6 cellular contexts compared by ENCODE assay signal in genomic region chr7:102493220-102493935, GRCh38. TPM values are rescaled to one million over a fixed set of nuclear protein-coding genes. Genes with fewer than 3 reads are reported as not detected.
DNase-seq lines count a peak whose midpoint lies in the region; ATAC-seq and TF ChIP-seq lines count a peak whose summit lies in the region.
"Not testable (repeated sequence)": the region's sequence is repeated elsewhere in the genome, so short reads cannot be mapped to it uniquely, and the experiment has no call there.

No MANE protein-coding gene starts in this region.

- CTCF ChIA-PET in activated CD8-positive, alpha-beta T cell treated with anti-CD3 and anti-CD28 coated beads for 36 hours (lab: Charles Lee): not testable (repeated sequence)

- TF ChIP-seq CTCF in activated CD8-positive, alpha-beta T cell treated with anti-CD3 and anti-CD28 coated beads for 36 hours (IDR thresholded peaks at IDR 0.05): not testable (repeated sequence)

- not testable (repeated sequence) for H3K4me3 Mint-ChIP-seq in activated CD8-positive, alpha-beta T cell treated with anti-CD3 and anti-CD28 coated beads for 36 hours; stimulated activated effector memory CD8-positive, alpha-beta T cell treated with anti-CD3 and anti-CD28 coated beads, Interleukin-12 subunit alpha, Interleukin-12 subunit beta, amount 100 ng/mL, for 72 hours

- intact Hi-C loops in activated CD8-positive, alpha-beta T cell treated with anti-CD3 and anti-CD28 coated beads for 36 hours (cut with micrococcal nuclease); left cardiac atrium (cut with DNase I): not testable (repeated sequence)

- H3K36me3 Mint-ChIP-seq in activated CD8-positive, alpha-beta T cell treated with anti-CD3 and anti-CD28 coated beads for 36 hours (ENCODE audit: low read depth); stimulated activated effector memory CD8-positive, alpha-beta T cell treated with anti-CD3 and anti-CD28 coated beads, Interleukin-12 subunit alpha, Interleukin-12 subunit beta, amount 100 ng/mL, for 72 hours: not testable (repeated sequence)

- not testable (repeated sequence) for H3K27ac Mint-ChIP-seq in activated CD8-positive, alpha-beta T cell treated with anti-CD3 and anti-CD28 coated beads for 36 hours; stimulated activated effector memory CD8-positive, alpha-beta T cell treated with anti-CD3 and anti-CD28 coated beads, Interleukin-12 subunit alpha, Interleukin-12 subunit beta, amount 100 ng/mL, for 72 hours

- H3K9me3 Mint-ChIP-seq in activated CD8-positive, alpha-beta T cell treated with anti-CD3 and anti-CD28 coated beads for 36 hours; stimulated activated effector memory CD8-positive, alpha-beta T cell treated with anti-CD3 and anti-CD28 coated beads, Interleukin-12 subunit alpha, Interleukin-12 subunit beta, amount 100 ng/mL, for 72 hours: not testable (repeated sequence)

- ATAC-seq in GM18868 (IDR thresholded peaks at IDR 0.05; ENCODE audit: unreplicated experiment) (peak; percentile 53), GM21825 (IDR thresholded peaks at IDR 0.05; ENCODE audit: unreplicated experiment) (peak; percentile 30), HG03159 (IDR thresholded peaks at IDR 0.05; ENCODE audit: unreplicated experiment) (peak; percentile 46), left cardiac atrium (peak; percentile 80 to 87)
- peak; percentile 58 for ATAC-seq in activated CD8-positive, alpha-beta T cell treated with anti-CD3 and anti-CD28 coated beads for 36 hours
- ATAC-seq in stimulated activated effector memory CD8-positive, alpha-beta T cell treated with anti-CD3 and anti-CD28 coated beads, Interleukin-12 subunit alpha, Interleukin-12 subunit beta, amount 100 ng/mL, for 72 hours: peak; percentile 50

- POLR2A ChIA-PET in activated CD8-positive, alpha-beta T cell treated with anti-CD3 and anti-CD28 coated beads for 36 hours (lab: Charles Lee): not testable (repeated sequence)

- DNase-seq in activated CD8-positive, alpha-beta T cell treated with anti-CD3 and anti-CD28 coated beads for 36 hours; left cardiac atrium; stimulated activated effector memory CD8-positive, alpha-beta T cell treated with anti-CD3 and anti-CD28 coated beads, Interleukin-12 subunit alpha, Interleukin-12 subunit beta, amount 100 ng/mL, for 72 hours (ENCODE audit: low spot score in 2 of 2): not testable (repeated sequence)

- H3K4me1 Mint-ChIP-seq in activated CD8-positive, alpha-beta T cell treated with anti-CD3 and anti-CD28 coated beads for 36 hours (ENCODE audit: low read depth); stimulated activated effector memory CD8-positive, alpha-beta T cell treated with anti-CD3 and anti-CD28 coated beads, Interleukin-12 subunit alpha, Interleukin-12 subunit beta, amount 100 ng/mL, for 72 hours: not testable (repeated sequence)

- H3K27me3 Mint-ChIP-seq in activated CD8-positive, alpha-beta T cell treated with anti-CD3 and anti-CD28 coated beads for 36 hours: not testable (repeated sequence)

RNA-seq across cellular contexts. Expression of gene POLR2J, which starts 14.7 kb away (rescaled TPM):
- 10 to 100 TPM; 49.1 to 54.7 TPM for total RNA-seq in activated CD8-positive, alpha-beta T cell treated with anti-CD3 and anti-CD28 coated beads for 36 hours
- total RNA-seq in left cardiac atrium: 10 to 100 TPM; 42.9 to 52.7 TPM

RNA-seq across cellular contexts. Expression of gene RASA4B, which starts 24.2 kb away (rescaled TPM):
- total RNA-seq in activated CD8-positive, alpha-beta T cell treated with anti-CD3 and anti-CD28 coated beads for 36 hours: 10 to 100 TPM; 26.0 to 31.3 TPM
- 10 to 100 TPM in 1 of 2 donors, 1 to 10 TPM in 1; 3.2 to 14.3 TPM for total RNA-seq in left cardiac atrium

RNA-seq across cellular contexts. Expression of gene LRWD1, which starts 28.6 kb away (rescaled TPM):
- 10 to 100 TPM; 12.3 to 12.7 TPM for total RNA-seq in activated CD8-positive, alpha-beta T cell treated with anti-CD3 and anti-CD28 coated beads for 36 hours
- total RNA-seq in left cardiac atrium: 10 to 100 TPM in 1 of 2 donors, 1 to 10 TPM in 1; 9.8 to 12.2 TPM

RNA-seq across cellular contexts. Expression of gene ALKBH4, which starts 28.7 kb away (rescaled TPM):
- 1 to 10 TPM; 6.0 to 6.9 TPM for total RNA-seq in activated CD8-positive, alpha-beta T cell treated with anti-CD3 and anti-CD28 coated beads for 36 hours
- total RNA-seq in left cardiac atrium: 1 to 10 TPM; 7.1 to 7.2 TPM

RNA-seq across cellular contexts. Expression of gene UPK3BL2, which starts 50.1 kb away (rescaled TPM):
- 10 to 100 TPM; 21.4 to 22.3 TPM for total RNA-seq in activated CD8-positive, alpha-beta T cell treated with anti-CD3 and anti-CD28 coated beads for 36 hours
- total RNA-seq in left cardiac atrium: 1 to 10 TPM; 2.9 to 3.1 TPM

Comparison
In these comparisons a context has a peak if more than half of its experiments do, and no peak if none do; other contexts are left out.
1. ATAC-seq: peak in every context shown above with its lines; median percentile 84 in left cardiac atrium; 58 in activated CD8-positive, alpha-beta T cell treated with anti-CD3 and anti-CD28 coated beads for 36 hours; 53 in GM18868; 50 in stimulated activated effector memory CD8-positive, alpha-beta T cell treated with anti-CD3 and anti-CD28 coated beads, Interleukin-12 subunit alpha, Interleukin-12 subunit beta, amount 100 ng/mL, for 72 hours; 46 in HG03159; 30 in GM21825.